ENCODE assay signal across 24 cellular contexts in the genomic region with DNA sequence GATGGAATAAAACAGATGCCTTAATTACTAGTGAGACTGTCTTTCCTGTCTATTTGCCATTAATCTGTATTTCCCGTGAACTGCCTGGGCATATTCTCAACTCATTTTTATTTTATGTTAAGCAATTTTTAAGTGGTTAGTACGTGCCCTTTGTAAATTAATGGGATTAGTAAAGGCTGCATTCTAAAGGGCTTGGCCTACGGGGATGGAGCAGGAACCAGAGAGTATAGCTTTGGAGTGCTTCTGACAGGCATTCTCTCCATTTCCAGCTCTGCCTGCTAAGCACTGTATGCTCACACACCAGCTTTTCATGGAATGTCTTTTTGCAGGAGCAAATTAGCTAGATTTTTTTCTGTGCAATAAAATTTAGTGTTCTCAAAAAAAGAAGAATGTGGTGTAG.
"Had no signal": no experiment of that assay in that cellular context is flagged by ENCODE, and none has a peak within 500 bp of the region (broad histone marks: within the 10 kb centered on the region; RNA-seq: fewer than 3 reads in every experiment).

No MANE protein-coding gene starts in this region.

- H3K4me3 ChIP-seq: dorsolateral prefrontal cortex, lung, ovary, psoas muscle, sigmoid colon, thoracic aorta, transverse colon, upper lobe of right lung, uterus had no signal

- H3K27me3 ChIP-seq: dorsolateral prefrontal cortex, ovary, sigmoid colon, transverse colon, upper lobe of right lung, uterus had no signal

- DNase-seq: cortex of kidney; effector CD4-positive, alpha-beta T cell; hypothalamus; immature natural killer cell; islet precursor cell; kidney glomerular epithelial cell; left colon; natural killer cell; nucleus accumbens; ovary; posterior cingulate gyrus; psoas muscle; right cardiac atrium; sigmoid colon; stimulated activated CD4-positive, alpha-beta T cell treated with anti-CD3 and anti-CD28 coated beads, Interleukin-4, amount 100 ng/mL, for 4 hours; stimulated activated naive CD8-positive, alpha-beta T cell treated with anti-CD3 and anti-CD28 coated beads, Interleukin-15, Interleukin-2, amounts not matched to agents 100 U/mL and 50 U/mL, for 24 hours; transverse colon; upper lobe of right lung; uterus had no signal

- H3K4me1 Mint-ChIP-seq: memory B cell; stimulated activated memory B cell treated with anti-CD40 and anti-IgM and Interleukin-4, amounts not matched to agents 10 μg/mL and 1 μg/mL and 100 μg/mL, for 72 hours had no signal

- H3K36me3 ChIP-seq: ovary, sigmoid colon, thoracic aorta, transverse colon, upper lobe of right lung, uterus had no signal

- H3K27ac ChIP-seq: ovary, psoas muscle, sigmoid colon, thoracic aorta, transverse colon, upper lobe of right lung, uterus had no signal

- H3K27ac Mint-ChIP-seq: immature natural killer cell; memory B cell; natural killer cell; stimulated activated memory B cell treated with anti-CD40 and anti-IgM and Interleukin-4, amounts not matched to agents 10 μg/mL and 1 μg/mL and 100 μg/mL, for 72 hours had no signal

- H3K4me3 Mint-ChIP-seq: immature natural killer cell; memory B cell; natural killer cell; stimulated activated memory B cell treated with anti-CD40 and anti-IgM and Interleukin-4, amounts not matched to agents 10 μg/mL and 1 μg/mL and 100 μg/mL, for 72 hours had no signal

- H3K4me1 ChIP-seq: psoas muscle, uterus had no signal

- H3K36me3 Mint-ChIP-seq: immature natural killer cell; memory B cell; natural killer cell; stimulated activated memory B cell treated with anti-CD40 and anti-IgM and Interleukin-4, amounts not matched to agents 10 μg/mL and 1 μg/mL and 100 μg/mL, for 72 hours had no signal

- ATAC-seq: left colon; natural killer cell; psoas muscle; stimulated activated memory B cell treated with anti-CD40 and anti-IgM and Interleukin-4, amounts not matched to agents 10 μg/mL and 1 μg/mL and 100 μg/mL, for 72 hours; stimulated activated naive CD8-positive, alpha-beta T cell treated with anti-CD3 and anti-CD28 coated beads, Interleukin-15, Interleukin-2, amounts not matched to agents 100 U/mL and 50 U/mL, for 24 hours had no signal

- H3K9me3 ChIP-seq: ovary, psoas muscle, sigmoid colon, thoracic aorta, transverse colon, upper lobe of right lung, uterus had no signal

- H3K27me3 Mint-ChIP-seq: stimulated activated memory B cell treated with anti-CD40 and anti-IgM and Interleukin-4, amounts not matched to agents 10 μg/mL and 1 μg/mL and 100 μg/mL, for 72 hours had no signal
